ENCODE assay signal across 8 cellular contexts in genomic region chr18:67199993-67200617, GRCh38.
DNase-seq lines count a peak whose midpoint lies in the region; ATAC-seq and TF ChIP-seq lines count a peak whose summit lies in the region.

No MANE protein-coding gene starts in this region.

- DNase-seq in DMS79 treated with DMSO at 0.1 percent for 48 hours (lab: John Stamatoyannopoulos, UW): peak; percentile 59
- DNase-seq in NCI-H345 (lab: John Stamatoyannopoulos, UW): peak; percentile 52
- peak; percentile 22 for DNase-seq in brain microvascular endothelial cell
- peak; percentile 61 for DNase-seq in kidney tubule cell (ENCODE audit: low spot score)
- no peak for DNase-seq in ureter (ENCODE audit: low spot score)
- DNase-seq in activated naive CD4-positive, alpha-beta T cell treated with Interleukin-2 at 50 U/mL for 16 hours: no peak

- no peak overlapping the region for H3K27ac ChIP-seq in brain microvascular endothelial cell

- H3K4me3 ChIP-seq in brain microvascular endothelial cell (ENCODE audit: low read depth, low read length): no peak overlapping the region

- ATAC-seq in GM19438 (IDR thresholded peaks at IDR 0.05; ENCODE audit: low read depth, unreplicated experiment): peak; percentile 94
- peak; percentile 97 for ATAC-seq in HG03378 (IDR thresholded peaks at IDR 0.05; ENCODE audit: unreplicated experiment)

- no peaks in the 10 kb centered on the region for H3K27me3 ChIP-seq in brain microvascular endothelial cell (replicated peaks)

- TF ChIP-seq CTCF in brain microvascular endothelial cell (IDR thresholded peaks at IDR 0.05; ENCODE audit: low read depth, low read length, missing control alignments): peak; percentile 30

- no peaks in the 10 kb centered on the region for H3K36me3 ChIP-seq in brain microvascular endothelial cell (replicated peaks)

- in situ Hi-C loops in brain microvascular endothelial cell (cut with HindIII; ENCODE audit: low pct_ligation_motif_present, low sequenced_read_pairs): no loop called here

Comparison
In these comparisons a context has a peak if more than half of its experiments do, and no peak if none do; other contexts are left out.
1. DNase-seq: peak in DMS79 treated with DMSO at 0.1 percent for 48 hours (single experiment), NCI-H345 (single experiment), brain microvascular endothelial cell (single experiment) and kidney tubule cell (single experiment); none in ureter (single experiment) and activated naive CD4-positive, alpha-beta T cell treated with Interleukin-2 at 50 U/mL for 16 hours (single experiment).